8 cellular contexts compared by ENCODE assay signal in the genomic region with DNA sequence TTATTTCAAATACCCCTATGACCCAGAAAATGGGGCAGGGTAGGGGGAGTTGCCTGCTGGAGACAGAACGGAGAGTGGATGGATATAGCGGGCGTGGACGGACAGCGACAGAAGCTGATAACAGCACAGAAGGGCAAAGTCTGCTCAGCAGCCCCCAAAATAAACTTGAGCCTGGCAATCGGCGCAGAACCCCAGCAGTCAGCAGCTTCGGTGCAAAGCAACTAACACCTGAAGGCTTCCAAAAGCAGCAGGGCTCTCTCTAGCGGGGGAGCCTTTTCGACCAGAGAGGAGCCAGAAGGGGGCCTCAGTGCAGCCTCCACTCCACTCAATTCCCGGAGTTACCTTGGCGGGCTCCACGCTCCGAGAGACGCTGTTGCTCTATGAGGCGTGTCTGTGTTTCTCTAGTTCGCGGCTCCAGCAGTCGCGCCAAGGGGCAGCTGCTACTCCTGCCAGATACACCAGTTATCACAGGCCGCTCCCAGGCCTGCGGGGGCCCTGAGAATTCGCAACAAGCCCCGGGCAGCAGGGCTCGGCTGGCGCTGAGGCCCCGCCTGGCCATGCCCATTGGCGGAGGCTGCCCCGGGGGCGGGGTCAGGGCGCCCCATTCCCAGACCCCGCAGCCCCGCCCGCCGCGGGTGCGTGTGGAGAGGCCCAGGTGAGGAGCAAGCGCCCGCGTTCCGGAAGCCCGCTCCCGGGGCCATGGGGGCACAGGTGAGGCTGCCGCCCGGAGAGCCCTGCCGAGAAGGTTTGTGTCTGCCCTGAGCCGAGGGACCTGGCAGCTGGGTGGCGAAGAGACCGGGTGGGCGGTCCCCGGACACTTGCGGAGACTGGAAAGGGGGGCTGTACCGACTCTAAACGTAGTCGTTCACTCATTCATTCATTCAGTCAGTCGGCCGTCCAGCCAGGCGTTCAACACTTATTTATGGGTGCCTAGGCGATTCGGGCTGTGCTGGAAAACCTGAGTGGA. TPM values are rescaled to one million over a fixed set of nuclear protein-coding genes. Genes with fewer than 3 reads are reported as not detected.
DNase-seq lines count a peak whose midpoint lies in the region; ATAC-seq and TF ChIP-seq lines count a peak whose summit lies in the region.

A gene (minus strand): TSS at position 541 of the 967 bp plus-strand sequence. CDS start 63,992 bp downstream, outside the sequence.
A gene (plus strand): TSS at position 632 of the 967 bp plus-strand sequence. CDS start 68 bp downstream, at position 700.

- intact Hi-C loops in gastrocnemius medialis (cut with DNase I; ENCODE audit: low total_unique reads), result loop anchor here (2.0 to 5.0 kb wide), 3 partner anchors 16 to 71 kb away; no protein-coding TSS in a partner anchor

- DNase-seq in NCI-H146 (lab: John Stamatoyannopoulos, UW) (peak; percentile 95), T1000 (lab: John Stamatoyannopoulos, UW) (peak; percentile 89), astrocyte of the hippocampus (ENCODE audit: low read depth, low spot score) (peak; percentile 89), iPS DF 6.9 (ENCODE audit: low read depth, low spot score) (peak; percentile 66), gastrocnemius medialis (peak; percentile 45 to 68), KG1 (lab: John Stamatoyannopoulos, UW) (no peak)

- peak; percentile 41 for TF ChIP-seq POLR2A in GM18505 (IDR thresholded peaks at IDR 0.05; ENCODE audit: borderline replicate concordance, extremely low read depth, insufficient read depth, insufficient read length)
- TF ChIP-seq POLR2A in gastrocnemius medialis (IDR thresholded peaks at IDR 0.05), result peak in 1 of 2 donors; percentile 23

- H3K4me1 ChIP-seq in iPS DF 6.9 (ENCODE audit: control insufficient read depth, insufficient read depth, low read length) (no peaks in the 10 kb centered on the region), gastrocnemius medialis (peaks cover 0 to 4% of the 10 kb centered on the region in 2 donors)

- peak within 1 kb of the TSS; percentile 61; the same call in 1 of the 2 replicates for H3K4me3 ChIP-seq in iPS DF 6.9 (ENCODE audit: low read length)
- peak within 1 kb of the TSS; percentile 72 to 81 (median 76) for H3K4me3 ChIP-seq in gastrocnemius medialis

- no CpG with 5 or more reads among the region's 60 CpGs for WGBS in iPS DF 6.9 (ENCODE audit: insufficient coverage, insufficient read length)

- H3K36me3 ChIP-seq in iPS DF 6.9 (ENCODE audit: control insufficient read depth, insufficient read depth, low read length), result no peaks in the 10 kb centered on the region
- no peaks in the 10 kb centered on the region for H3K36me3 ChIP-seq in gastrocnemius medialis

- H3K9me3 ChIP-seq in iPS DF 6.9 (ENCODE audit: control insufficient read depth, insufficient read depth, low read length), result no peaks in the 10 kb centered on the region
- no peaks in the 10 kb centered on the region for H3K9me3 ChIP-seq in gastrocnemius medialis

- ATAC-seq in GM18505 (IDR thresholded peaks at IDR 0.05; ENCODE audit: unreplicated experiment), result peak; percentile 93
- peak; percentile 92 for ATAC-seq in HG02884 (IDR thresholded peaks at IDR 0.05; ENCODE audit: unreplicated experiment)
- peak; percentile 89 to 93 for ATAC-seq in gastrocnemius medialis

- H3K27ac ChIP-seq in iPS DF 6.9 (ENCODE audit: low read length) (no peak within 1 kb of the TSS), gastrocnemius medialis (peak within 1 kb of the TSS; percentile 62 to 78 (median 74))

- in situ Hi-C loops in gastrocnemius medialis (cut with MboI; ENCODE audit: low sequenced_read_pairs in 4 of 4), result no loop called here

- H3K27me3 ChIP-seq in iPS DF 6.9 (ENCODE audit: control insufficient read depth, insufficient read depth, low read length) (peaks cover 1% of the 10 kb centered on the region), gastrocnemius medialis (no peaks in the 10 kb centered on the region)

- TF ChIP-seq CTCF in gastrocnemius medialis (IDR thresholded peaks at IDR 0.05 in 4 of 5, conservative IDR thresholded peaks at IDR 0.05 in 1 of 5), result peak in 2 of 5 experiments; percentile 41 to 55

RNA-seq across cellular contexts. Expression of the first gene that starts in this region (rescaled TPM):
- total RNA-seq in gastrocnemius medialis, result under 1 TPM in 3 of 4 donors, not detected in 1; 0.15 to 0.53 (median 0.32) TPM

RNA-seq across cellular contexts. Expression of the second gene that starts in this region (rescaled TPM):
- under 1 TPM in 3 of 4 donors, not detected in 1; 0.07 to 0.51 (median 0.15) TPM for total RNA-seq in gastrocnemius medialis

Comparison
In these comparisons a context has a peak if more than half of its experiments do, and no peak if none do; other contexts are left out.
1. Peak in DNase-seq, ATAC-seq, H3K4me3 ChIP-seq and H3K27ac ChIP-seq in gastrocnemius medialis; RNA of the genes that start here not detected or under 1 TPM.